ENCODE assay signal across 8 cellular contexts in the genomic region with DNA sequence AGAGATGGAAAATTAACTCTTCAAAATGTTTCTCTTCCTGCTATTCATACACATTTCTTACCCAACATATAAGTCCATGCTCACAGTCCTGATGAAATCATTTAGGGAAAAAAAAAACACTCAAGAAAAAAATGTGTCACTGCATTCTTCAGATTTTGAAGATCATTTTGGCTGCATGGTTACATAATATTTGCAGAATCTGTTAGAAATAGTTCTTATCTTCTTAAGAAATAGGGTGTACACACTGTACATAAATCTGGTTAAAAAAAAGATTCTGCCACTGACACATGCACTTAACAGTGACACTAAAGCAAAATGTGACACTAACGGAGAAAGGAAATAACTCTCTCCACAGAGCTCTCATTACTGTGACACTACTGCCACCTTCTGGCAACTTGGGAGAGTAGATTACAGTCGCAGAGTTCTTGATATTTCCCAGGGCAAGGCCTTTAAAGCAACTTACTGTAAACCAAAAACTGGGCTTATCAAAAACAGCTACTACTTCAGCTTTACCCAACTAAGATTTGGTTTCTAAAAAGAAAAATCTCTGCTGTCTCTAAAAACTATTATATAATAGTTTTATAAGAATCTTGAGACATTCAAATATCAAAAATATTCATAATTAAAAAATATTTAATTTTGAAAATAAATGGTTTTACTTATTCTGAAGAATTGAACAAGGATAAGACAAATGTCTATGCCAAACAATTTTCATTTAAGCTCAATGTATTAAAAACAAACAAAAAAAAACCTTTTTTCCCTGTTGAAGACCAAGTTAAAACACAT.
DNase-seq lines count a peak whose midpoint lies in the region; ATAC-seq and TF ChIP-seq lines count a peak whose summit lies in the region.

No MANE protein-coding gene starts in this region.

- H3K36me3 ChIP-seq in GM23248 (ENCODE audit: low read depth) (peaks cover 9% of the 10 kb centered on the region), Karpas-422 (ENCODE audit: insufficient read depth, low read length) (peaks cover 21% of the 10 kb centered on the region; the same call in 1 of the 2 replicates)

- 7 to 8% methylated on average over 2 of the region's 2 CpGs for WGBS in GM23248 (ENCODE audit: low coverage in 1 of 2, low lambda C conversion rate in 2 of 2, missing lambda C conversion rate in 2 of 2), 2 experiments

- peaks cover 16% of the 10 kb centered on the region; the same call in 1 of the 2 replicates for H3K4me1 ChIP-seq in GM23248 (ENCODE audit: insufficient read depth)
- peaks cover 50% of the 10 kb centered on the region for H3K4me1 ChIP-seq in Karpas-422 (ENCODE audit: low read length)
- peaks cover 6% of the 10 kb centered on the region for H3K4me1 ChIP-seq in foreskin keratinocyte

- no peak overlapping the region for H3K27ac Mint-ChIP-seq in activated T-helper 1 cell treated with anti-CD3 and anti-CD28 coated beads, Interleukin-12 subunit alpha, Interleukin-12 subunit beta, Interleukin-2, Interleukin-4 antibody, amounts not matched to agents 30 ng/mL and 10 ng/mL and 1 ng/mL, durations not matched to agents 14 hours and 24 hours and 36 hours
- H3K27ac Mint-ChIP-seq in osteocyte (ENCODE audit: unreplicated experiment) = peak overlapping the region; percentile 1

- H3F3A ChIP-seq in GM23248 (ENCODE audit: insufficient read depth) = peaks cover 20% of the 10 kb centered on the region

- no peaks in the 10 kb centered on the region for H3K9me3 Mint-ChIP-seq in activated T-helper 1 cell treated with anti-CD3 and anti-CD28 coated beads, Interleukin-12 subunit alpha, Interleukin-12 subunit beta, Interleukin-2, Interleukin-4 antibody, amounts not matched to agents 30 ng/mL and 10 ng/mL and 1 ng/mL, durations not matched to agents 14 hours and 24 hours and 36 hours
- H3K9me3 Mint-ChIP-seq in osteocyte (ENCODE audit: unreplicated experiment) = no peaks in the 10 kb centered on the region

- H3K4me2 ChIP-seq in GM23248 (ENCODE audit: unreplicated experiment) (peak overlapping the region; percentile 27), Karpas-422 (ENCODE audit: low read depth, low read length, poor library complexity, severe bottlenecking) (peak overlapping the region; percentile 36)

- H3K79me2 ChIP-seq in GM23248 (ENCODE audit: insufficient read depth) (peaks cover 3% of the 10 kb centered on the region; the same call in 1 of the 2 replicates), Karpas-422 (ENCODE audit: low read length) (peaks cover 83% of the 10 kb centered on the region)

- H3K4me1 Mint-ChIP-seq in activated T-helper 1 cell treated with anti-CD3 and anti-CD28 coated beads, Interleukin-12 subunit alpha, Interleukin-12 subunit beta, Interleukin-2, Interleukin-4 antibody, amounts not matched to agents 30 ng/mL and 10 ng/mL and 1 ng/mL, durations not matched to agents 14 hours and 24 hours and 36 hours (ENCODE audit: low read depth) = peaks cover 26% of the 10 kb centered on the region
- peaks cover 14% of the 10 kb centered on the region for H3K4me1 Mint-ChIP-seq in osteocyte (ENCODE audit: unreplicated experiment)

- peak overlapping the region; percentile 52 for H3K27ac ChIP-seq in GM23248
- peak overlapping the region; percentile 68 for H3K27ac ChIP-seq in Karpas-422 (ENCODE audit: low read length)
- H3K27ac ChIP-seq in foreskin keratinocyte = no peak overlapping the region

- H4K20me1 ChIP-seq in GM23248 (ENCODE audit: insufficient read depth) (no peaks in the 10 kb centered on the region), Karpas-422 (ENCODE audit: insufficient read depth, low read depth, low read length) (no peaks in the 10 kb centered on the region; the same call in 1 of the 2 replicates)

- peaks cover 16% of the 10 kb centered on the region for H3K36me3 Mint-ChIP-seq in activated T-helper 1 cell treated with anti-CD3 and anti-CD28 coated beads, Interleukin-12 subunit alpha, Interleukin-12 subunit beta, Interleukin-2, Interleukin-4 antibody, amounts not matched to agents 30 ng/mL and 10 ng/mL and 1 ng/mL, durations not matched to agents 14 hours and 24 hours and 36 hours (ENCODE audit: low read depth)
- H3K36me3 Mint-ChIP-seq in osteocyte (ENCODE audit: unreplicated experiment) = peaks cover 4% of the 10 kb centered on the region

- H3K27me3 ChIP-seq in GM23248 (replicated peaks; ENCODE audit: insufficient read depth) (no peaks in the 10 kb centered on the region), Karpas-422 (ENCODE audit: low read length) (no peaks in the 10 kb centered on the region), foreskin keratinocyte (no peaks in the 10 kb centered on the region)

- no peak overlapping the region for H3K4me3 Mint-ChIP-seq in activated T-helper 1 cell treated with anti-CD3 and anti-CD28 coated beads, Interleukin-12 subunit alpha, Interleukin-12 subunit beta, Interleukin-2, Interleukin-4 antibody, amounts not matched to agents 30 ng/mL and 10 ng/mL and 1 ng/mL, durations not matched to agents 14 hours and 24 hours and 36 hours
- H3K4me3 Mint-ChIP-seq in osteocyte (ENCODE audit: unreplicated experiment) = no peak overlapping the region

- in situ Hi-C loops in GM23248 (cut with MboI) = no loop called here

- H2AFZ ChIP-seq in GM23248 (no peak overlapping the region), Karpas-422 (ENCODE audit: low read length) (no peak overlapping the region)

- ATAC-seq in foreskin keratinocyte = peak; percentile 81

- TF ChIP-seq CTCF in foreskin keratinocyte (conservative IDR thresholded peaks at IDR 0.05) = peak; percentile 91
- TF ChIP-seq CTCF in osteocyte (IDR thresholded peaks at IDR 0.05) = peak; percentile 91

- H3K9me3 ChIP-seq in GM23248 (ENCODE audit: low read depth) (no peaks in the 10 kb centered on the region), Karpas-422 (ENCODE audit: low read length) (no peaks in the 10 kb centered on the region)

- intact Hi-C loops in activated T-helper 1 cell treated with anti-CD3 and anti-CD28 coated beads, Interleukin-12 subunit alpha, Interleukin-12 subunit beta, Interleukin-2, Interleukin-4 antibody, amounts not matched to agents 30 ng/mL and 10 ng/mL and 1 ng/mL, durations not matched to agents 14 hours and 24 hours and 36 hours (cut with micrococcal nuclease) = loop anchor here (1.0 to 10.0 kb wide), 6 partner anchors 22 to 1277 kb away; a partner anchor contains a TSS

- peak; percentile 81 for DNase-seq in GM03348 (ENCODE audit: low spot score)
- peak; percentile 86 for DNase-seq in GM23248
- DNase-seq in Karpas-422 = peak; percentile 97
- DNase-seq in OCI-M2 (lab: John Stamatoyannopoulos, UW; ENCODE audit: unreplicated experiment) = peak; percentile 82
- peak; percentile 55 for DNase-seq in activated T-helper 1 cell treated with anti-CD3 and anti-CD28 coated beads, Interleukin-12 subunit alpha, Interleukin-12 subunit beta, Interleukin-2, Interleukin-4 antibody, amounts not matched to agents 30 ng/mL and 10 ng/mL and 1 ng/mL, durations not matched to agents 14 hours and 24 hours and 36 hours (ENCODE audit: low spot score)
- peak; percentile 38 to 70 for DNase-seq in foreskin keratinocyte
- peak; percentile 82 for DNase-seq in osteocyte (ENCODE audit: extremely low spot score, unreplicated experiment)
- no peak for DNase-seq in mesenteric fat pad (ENCODE audit: low spot score)

- H3K4me3 ChIP-seq in GM23248 (0 out of 2 replicates have a peak overlapping the region, but pooled peaks have one; percentile 17), Karpas-422 (ENCODE audit: low read length) (no peak overlapping the region)

- H3K9me2 ChIP-seq in GM23248 (ENCODE audit: insufficient read depth) (no peaks in the 10 kb centered on the region), Karpas-422 (replicated peaks; ENCODE audit: insufficient read depth, low read length) (no peaks in the 10 kb centered on the region)

- H3K27me3 Mint-ChIP-seq in activated T-helper 1 cell treated with anti-CD3 and anti-CD28 coated beads, Interleukin-12 subunit alpha, Interleukin-12 subunit beta, Interleukin-2, Interleukin-4 antibody, amounts not matched to agents 30 ng/mL and 10 ng/mL and 1 ng/mL, durations not matched to agents 14 hours and 24 hours and 36 hours (ENCODE audit: insufficient read depth) = no peaks in the 10 kb centered on the region
- H3K27me3 Mint-ChIP-seq in osteocyte (ENCODE audit: unreplicated experiment) = no peaks in the 10 kb centered on the region

- H3K9ac ChIP-seq in GM23248 (peak overlapping the region; percentile 18; the same call in 1 of the 2 replicates), Karpas-422 (ENCODE audit: low read length) (peak overlapping the region; percentile 17)
